Comparison of ENCODE assay signal across 29 cellular contexts in the genomic region with DNA sequence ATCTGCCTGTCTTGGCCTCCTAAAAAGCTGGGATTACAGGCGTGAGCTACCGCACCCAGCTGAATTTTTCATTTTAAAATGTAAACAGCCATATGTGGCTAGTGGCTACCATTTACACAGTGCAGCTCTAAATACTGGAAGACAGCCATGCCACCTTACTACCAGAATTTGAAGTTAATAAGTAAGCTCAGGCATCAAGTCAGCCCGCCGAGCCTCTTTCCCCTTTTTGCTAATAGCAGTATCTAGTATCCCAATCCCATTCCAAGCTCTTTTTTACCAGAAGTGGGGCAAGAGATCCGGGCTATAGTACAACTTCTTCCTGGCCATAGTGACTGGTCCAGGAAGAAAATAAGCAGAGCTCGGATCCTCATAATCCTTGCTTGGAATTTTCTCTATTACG. TPM values are rescaled to one million over a fixed set of nuclear protein-coding genes. Genes with fewer than 3 reads are reported as not detected.
"Had no signal": no experiment of that assay in that cellular context is flagged by ENCODE, and none has a peak within 500 bp of the region (broad histone marks: within the 10 kb centered on the region; RNA-seq: fewer than 3 reads in every experiment).

No MANE protein-coding gene starts in this region.

- H3K4me1 ChIP-seq: ascending aorta had no signal

- H3K27me3 Mint-ChIP-seq: activated CD4-positive, alpha-beta T cell treated with anti-CD3 and anti-CD28 coated beads for 36 hours; activated CD8-positive, alpha-beta T cell treated with anti-CD3 and anti-CD28 coated beads for 36 hours; activated naive CD8-positive, alpha-beta T cell treated with anti-CD3 and anti-CD28 coated beads, Interleukin-2, amount 50 U/mL, for 24 hours; activated T-cell treated with anti-CD3 and anti-CD28 coated beads, Interleukin-2, amount 50 U/mL, for 24 hours; brain; IgD-negative memory B cell; T-cell had no signal

- H3K27ac Mint-ChIP-seq: activated CD4-positive, alpha-beta T cell treated with anti-CD3 and anti-CD28 coated beads for 36 hours; activated CD8-positive, alpha-beta T cell treated with anti-CD3 and anti-CD28 coated beads for 36 hours; activated naive CD4-positive, alpha-beta T cell treated with anti-CD3 and anti-CD28 coated beads, Interleukin-2, amount 50 U/mL, for 72 hours; activated naive CD8-positive, alpha-beta T cell treated with anti-CD3 and anti-CD28 coated beads, Interleukin-2, amount 50 U/mL, for 24 hours; activated T-cell treated with anti-CD3 and anti-CD28 coated beads, Interleukin-2, amount 50 U/mL, for 24 hours; brain; IgD-negative memory B cell; T-cell had no signal

- H3K9me3 Mint-ChIP-seq: activated CD8-positive, alpha-beta T cell treated with anti-CD3 and anti-CD28 coated beads for 36 hours; activated naive CD4-positive, alpha-beta T cell treated with anti-CD3 and anti-CD28 coated beads, Interleukin-2, amount 50 U/mL, for 72 hours; activated naive CD8-positive, alpha-beta T cell treated with anti-CD3 and anti-CD28 coated beads, Interleukin-2, amount 50 U/mL, for 24 hours; activated T-cell treated with anti-CD3 and anti-CD28 coated beads, Interleukin-2, amount 50 U/mL, for 24 hours; brain; IgD-negative memory B cell; T-cell had no signal

- FAIRE-seq: TTC549 had no signal

- H3K4me3 ChIP-seq: ascending aorta, SK-N-MC had no signal

- H3K9me3 ChIP-seq: ascending aorta had no signal

- H3K4me3 Mint-ChIP-seq: activated CD4-positive, alpha-beta T cell treated with anti-CD3 and anti-CD28 coated beads for 36 hours; activated CD8-positive, alpha-beta T cell treated with anti-CD3 and anti-CD28 coated beads for 36 hours; activated naive CD8-positive, alpha-beta T cell treated with anti-CD3 and anti-CD28 coated beads, Interleukin-2, amount 50 U/mL, for 24 hours; activated T-cell treated with anti-CD3 and anti-CD28 coated beads, Interleukin-2, amount 50 U/mL, for 24 hours; brain; IgD-negative memory B cell; T-cell had no signal

- H3K27ac ChIP-seq: ascending aorta, SK-N-MC had no signal

- H3K4me1 Mint-ChIP-seq: activated CD4-positive, alpha-beta T cell treated with anti-CD3 and anti-CD28 coated beads for 36 hours; activated naive CD8-positive, alpha-beta T cell treated with anti-CD3 and anti-CD28 coated beads, Interleukin-2, amount 50 U/mL, for 24 hours; brain; IgD-negative memory B cell; T-cell had no signal

- H3K36me3 Mint-ChIP-seq: activated naive CD4-positive, alpha-beta T cell treated with anti-CD3 and anti-CD28 coated beads, Interleukin-2, amount 50 U/mL, for 72 hours had no signal

- DNase-seq: activated CD4-positive, alpha-beta T cell treated with anti-CD3 and anti-CD28 coated beads for 36 hours; activated CD8-positive, alpha-beta T cell treated with anti-CD3 and anti-CD28 coated beads for 36 hours; activated effector memory CD4-positive, alpha-beta T cell treated with anti-CD3 and anti-CD28 coated beads, Interleukin-2, amount 50 U/mL, for 16 hours; activated naive CD4-positive, alpha-beta T cell treated with Interleukin-2 at 50 U/mL for 16 hours; activated naive CD8-positive, alpha-beta T cell treated with anti-CD3 and anti-CD28 coated beads, Interleukin-2, amount 50 U/mL, for 24 hours; activated T-cell treated with anti-CD3 and anti-CD28 coated beads, Interleukin-2, amount 50 U/mL, for 24 hours; amniotic stem cell; KG1; NCI-H1048; NCI-H1930; NCI-H2107; NCI-H2171 treated with DMSO at 0.1 percent for 48 hours; NCI-H345; NCI-H510A; NCI-H526 treated with DMSO at 0.1 percent for 48 hours; NCI-H82; NK-92 treated with Interleukin-12 subunit alpha and Interleukin-12 subunit beta, amount 100 ng/mL, for 24 hours; OCI-M1; RPMI8226; T-cell; T-helper 2 cell; T1000 had no signal

- ATAC-seq: activated CD4-positive, alpha-beta T cell treated with anti-CD3 and anti-CD28 coated beads for 36 hours; activated CD8-positive, alpha-beta T cell treated with anti-CD3 and anti-CD28 coated beads for 36 hours; activated naive CD4-positive, alpha-beta T cell treated with anti-CD3 and anti-CD28 coated beads, Interleukin-2, amount 50 U/mL, for 72 hours; activated naive CD8-positive, alpha-beta T cell treated with anti-CD3 and anti-CD28 coated beads, Interleukin-2, amount 50 U/mL, for 24 hours; Panc1; T-cell had no signal

- H3K27me3 ChIP-seq: ascending aorta had no signal

RNA-seq across cellular contexts. Expression of a gene that starts 53.2 kb away (rescaled TPM):
- total RNA-seq: ascending aorta had no signal
